8 cellular contexts compared by ENCODE assay signal in genomic region chr6:69796081-69796626, GRCh38. TPM values are rescaled to one million over a fixed set of nuclear protein-coding genes. Genes with fewer than 3 reads are reported as not detected.
DNase-seq lines count a peak whose midpoint lies in the region; ATAC-seq, FAIRE-seq and TF ChIP-seq lines count a peak whose summit lies in the region.

No MANE protein-coding gene starts in this region.

- no peaks in the 10 kb centered on the region for H3K9me2 ChIP-seq in PC-9 (ENCODE audit: insufficient read depth)

- H3K27me3 ChIP-seq in PC-9 (ENCODE audit: insufficient read depth, low read depth) = no peaks in the 10 kb centered on the region
- no peaks in the 10 kb centered on the region for H3K27me3 ChIP-seq in GM12878 (replicated peaks in 1 of 2; ENCODE audit: control insufficient read depth in 2 of 2, insufficient read depth in 2 of 2, low read length in 1 of 2)
- H3K27me3 ChIP-seq in iPS DF 6.9 (ENCODE audit: control insufficient read depth, insufficient read depth, low read length) = no peaks in the 10 kb centered on the region

- peak overlapping the region; percentile 86 for H2AFZ ChIP-seq in PC-9
- H2AFZ ChIP-seq in GM12878 (ENCODE audit: control insufficient read depth, low read depth, low read length) = peak overlapping the region; percentile 55

- no peaks in the 10 kb centered on the region for H4K20me1 ChIP-seq in PC-9 (ENCODE audit: insufficient read depth)
- H4K20me1 ChIP-seq in GM12878 (ENCODE audit: control insufficient read depth, insufficient read depth) = 0 out of 2 replicates have a peak, but pooled peaks cover 3% of the 10 kb centered on the region

- H3K79me2 ChIP-seq in PC-9 (ENCODE audit: low read depth) = peaks cover 25% of the 10 kb centered on the region; the same call in 1 of the 2 replicates
- peaks cover 52% of the 10 kb centered on the region for H3K79me2 ChIP-seq in GM12878 (ENCODE audit: control insufficient read depth, insufficient read depth, low read length)

- SMC1A ChIA-PET in GM12878 (lab: Charles Lee; ENCODE audit: uncharacterized antibody, unreplicated experiment) = interaction anchor here (1.0 to 6.4 kb wide), 8 partner anchors 10 to 311 kb away, joined by 3 to 63 read pairs (median 6); no protein-coding TSS in a partner anchor

- in situ Hi-C loops in GM12878 (cut with MboI) = no loop called here

- intact Hi-C loops in PC-9 (cut with micrococcal nuclease; ENCODE audit: unreplicated experiment) = no loop called here
- intact Hi-C loops in GM12878 (cut with micrococcal nuclease; ENCODE audit: unreplicated experiment) = no loop called here

- BruUV-seq in PC-9 (replicated peaks; lab: Mats Ljungman, UMichigan) (TSS peak; percentile 91), GM12878 (replicated peaks; lab: Mats Ljungman, UMichigan) (TSS peak; percentile 69)

- TF ChIP-seq RAD21 in GM12878 (IDR thresholded peaks at IDR 0.05; ENCODE audit: insufficient read depth, low read depth, low read length) = no peak

- TF ChIP-seq EP300 in GM12878 (IDR thresholded peaks at IDR 0.05; ENCODE audit: borderline replicate concordance in 1 of 2, control insufficient read depth in 1 of 2, low read depth in 2 of 2, low read length in 2 of 2) = no peak

- ATAC-seq in GM19452 (IDR thresholded peaks at IDR 0.05; ENCODE audit: unreplicated experiment) (peak; percentile 26), GM12878 (peak; percentile 55)

- CTCF ChIA-PET in PC-9 (lab: Charles Lee) = interaction anchor here (0.5 to 0.7 kb wide), 5 partner anchors 18 to 154 kb away, joined by 5 to 14 read pairs (median 9); no protein-coding TSS in a partner anchor
- CTCF ChIA-PET in GM12878 (lab: Yijun Ruan, JAX) = interaction anchor here (0.5 to 4.5 kb wide), 22 partner anchors 8 to 339 kb away, joined by 3 to 71 read pairs (median 4); partner anchors contain the start of gene COL19A1

- POLR2A ChIA-PET in PC-9 (lab: Charles Lee; ENCODE audit: unreplicated experiment) (interaction anchor here (0.7 kb wide), 5 partner anchors 25 to 1029 kb away, joined by 3 to 9 read pairs (median 4); partner anchors contain the start of gene COL19A1), GM12878 (lab: Charles Lee) (interaction anchor here (0.5 to 2.4 kb wide), 7 partner anchors 19 to 335 kb away, joined by 3 to 32 read pairs (median 5); partner anchors contain the start of gene COL19A1)

- H3K27ac ChIP-seq in PC-9 (peak overlapping the region; percentile 62), GM12878 (ENCODE audit: control insufficient read depth, insufficient read depth) (peak overlapping the region; percentile 85), iPS DF 6.9 (ENCODE audit: low read length) (no peak overlapping the region)

- RAD21 ChIA-PET in GM12878 (lab: Charles Lee; ENCODE audit: unreplicated experiment) = interaction anchor here (0.6 to 2.8 kb wide), 12 partner anchors 11 to 1494 kb away, joined by 3 to 43 read pairs (median 6); partner anchors contain the start of gene COL19A1

- H3K9me3 ChIP-seq in PC-9 (ENCODE audit: insufficient read depth, low read depth) = no peaks in the 10 kb centered on the region
- no peaks in the 10 kb centered on the region for H3K9me3 ChIP-seq in GM12878 (replicated peaks; ENCODE audit: control insufficient read depth, insufficient read depth, low read length)
- no peaks in the 10 kb centered on the region for H3K9me3 ChIP-seq in iPS DF 6.9 (ENCODE audit: control insufficient read depth, insufficient read depth, low read length)

- TF ChIP-seq POLR2A in GM12878 (IDR thresholded peaks at IDR 0.05; ENCODE audit: low read depth, low read length) = no peak

- H3K36me3 ChIP-seq in PC-9 (ENCODE audit: low read depth) = no peaks in the 10 kb centered on the region
- H3K36me3 ChIP-seq in GM12878 (ENCODE audit: control insufficient read depth in 2 of 2, insufficient read depth in 2 of 2, low read length in 1 of 2) = 0 out of 4 replicates have a peak, but pooled peaks cover 0 to 2% of the 10 kb centered on the region in 2 experiments
- H3K36me3 ChIP-seq in iPS DF 6.9 (ENCODE audit: control insufficient read depth, insufficient read depth, low read length) = no peaks in the 10 kb centered on the region

- peak overlapping the region; percentile 83 for H3K9ac ChIP-seq in GM12878 (ENCODE audit: control insufficient read depth, insufficient read depth, low read length)

- no peak for FAIRE-seq in GM12878 (lab: Jason Lieb, UNC)

- H3K4me1 ChIP-seq in PC-9 (replicated peaks; ENCODE audit: insufficient read depth) (peaks cover 9% of the 10 kb centered on the region; the same call in 1 of the 2 replicates), GM12878 (ENCODE audit: control insufficient read depth, insufficient read depth, low read length) (peaks cover 19% of the 10 kb centered on the region), iPS DF 6.9 (ENCODE audit: control insufficient read depth, insufficient read depth, low read length) (peaks cover 2% of the 10 kb centered on the region; the same call in 1 of the 2 replicates)

- WGBS in GM12878 (ENCODE audit: insufficient coverage, insufficient replicate concordance, low lambda C conversion rate, missing lambda C conversion rate) = 2% methylated on average over 19 of the region's 19 CpGs
- WGBS in iPS DF 6.9 (ENCODE audit: insufficient coverage, insufficient read length) = no CpG with 5 or more reads among the region's 19 CpGs

- DNase-seq in DMS 273 treated with DMSO at 0.1 percent for 48 hours (lab: John Stamatoyannopoulos, UW) = peak; percentile 10
- peak; percentile 21 for DNase-seq in HT1080 (ENCODE audit: low read depth)
- peak; percentile 56 to 82 for DNase-seq in PC-9
- DNase-seq in GM12878 (ENCODE audit: low read depth, low spot score) = no peak
- no peak for DNase-seq in iPS DF 6.9 (ENCODE audit: low read depth, low spot score)
- DNase-seq in renal cortical epithelial cell (ENCODE audit: low read depth) = peak; percentile 79
- no peak for DNase-seq in NK-92 (lab: John Stamatoyannopoulos, UW; ENCODE audit: unreplicated experiment)

- TF ChIP-seq CTCF in PC-9 (conservative IDR thresholded peaks at IDR 0.05) (no peak), GM12878 (IDR thresholded peaks at IDR 0.05 in 2 of 3, conservative IDR thresholded peaks at IDR 0.05 in 1 of 3; ENCODE audit: control insufficient read depth in 2 of 3, extremely low read depth in 1 of 3, insufficient read depth in 1 of 3, low read depth in 3 of 3, low read length in 3 of 3) (no peak)

- H3K4me3 ChIP-seq in PC-9 (peak overlapping the region; percentile 70), GM12878 (peak overlapping the region; percentile 80), iPS DF 6.9 (ENCODE audit: low read length) (peak overlapping the region; percentile 96; the same call in 1 of the 2 replicates)

- H3F3A ChIP-seq in PC-9 (ENCODE audit: insufficient read depth, low read depth) = no peaks in the 10 kb centered on the region; the same call in 1 of the 2 replicates

- H3K4me2 ChIP-seq in PC-9 (peak overlapping the region; percentile 73), GM12878 (ENCODE audit: control insufficient read depth, insufficient read depth) (peak overlapping the region; percentile 80)

TF ChIP-seq in GM12878, 131 proteins besides CTCF, POLR2A, EP300 and RAD21 (continues in another document):
- 0 out of 2 replicates have a peak, but pooled peaks have one; percentile 16 for TF ChIP-seq RAD51 (IDR thresholded peaks at IDR 0.05)
- no peak for TF ChIP-seq TAF1 (IDR thresholded peaks at IDR 0.05; ENCODE audit: borderline replicate concordance, low read depth, low read length)
- TF ChIP-seq MEF2A (IDR thresholded peaks at IDR 0.05; ENCODE audit: insufficient read depth, low read depth, low read length) = no peak

RNA-seq across cellular contexts. Expression of gene LMBRD1, which starts 0.7 kb away (rescaled TPM):
- 10.2 and 10.9 TPM in 2 replicates for total RNA-seq in HT1080 (2014; rRNA removed; shearing (Covaris generic))
- polyA plus RNA-seq in HT1080 (2015; cell fraction: cytosol; rRNA removed) = 17.1 and 19.2 TPM in 2 replicates
- 20.7 and 25.7 TPM in 2 replicates for polyA plus RNA-seq in HT1080 (2015; cell fraction: nucleus; rRNA removed)
- total RNA-seq in PC-9 (2021) (24.6 and 25.2 TPM in 2 replicates), GM12878 (2014; rRNA removed) (23.6 and 27.9 TPM in 2 replicates), GM12878 (2014; rRNA removed; fragmentation: Illumina TruSeq; extraction: Trizol) (28.8 and 30.0 TPM in 2 replicates), GM12878 (2021) (20.0 and 21.5 TPM in 2 replicates), renal cortical epithelial cell (49.8 and 106 TPM in 2 replicates)
- total RNA-seq in GM12878 (2013; cell fraction: nucleolus; rRNA removed) = 60.3 and 67.1 TPM in 2 replicates
- polyA plus RNA-seq in GM12878 (2011; ENCODE audit: low read depth) = 12.0 TPM
- polyA plus RNA-seq in GM12878 (2011; rRNA removed) (57.0 and 102 TPM in 2 replicates), GM12878 (2014; fragmentation: Illumina TruSeq; extraction: Trizol) (23.6 and 33.6 TPM in 2 replicates), GM12878 (2014; fragmentation: Nextera tagmentation; extraction: Ambion mirVana) (10 to 100 TPM; 43.2 to 82.1 TPM), GM12878 (2014; rRNA removed) (17.6 and 21.8 TPM in 2 replicates), GM12878 (2016; fragmentation: Nextera tagmentation; extraction: Ambion mirVana) (10 to 100 TPM; 25.6 to 31.0 TPM)
- 11.9 and 16.8 TPM in 2 replicates for polyA plus RNA-seq in GM12878 (2011; cell fraction: cytosol; rRNA removed)
- polyA plus RNA-seq in GM12878 (2011; cell fraction: nucleus; rRNA removed) = 33.6 and 36.1 TPM in 2 replicates
- 24.3 and 26.5 TPM in 2 replicates for polyA plus RNA-seq in GM12878 (2012)
- 22.7 and 27.2 TPM in 2 replicates for polyA minus RNA-seq in GM12878 (2011; rRNA and poly(A)+ RNA removed)
- polyA minus RNA-seq in GM12878 (2011; cell fraction: cytosol; rRNA and poly(A)+ RNA removed) = 11.6 and 12.0 TPM in 2 replicates
- 45.0 and 70.7 TPM in 2 replicates for polyA minus RNA-seq in GM12878 (2011; cell fraction: nucleus; rRNA and poly(A)+ RNA removed)

Comparison
In these comparisons a context has a peak if more than half of its experiments do, and no peak if none do; other contexts are left out.
1. DNase-seq: peak in DMS 273 treated with DMSO at 0.1 percent for 48 hours (single experiment), HT1080 (single experiment), PC-9 (2 of 2) and renal cortical epithelial cell (single experiment); none in GM12878 (single experiment), iPS DF 6.9 (single experiment) and NK-92 (single experiment).
2. Peak in every context shown above with its lines, with median percentiles within 50 percentile points of each other: H3K4me3 ChIP-seq.